In genomic region chr1:21174230-21174629, GRCh38 we compare ENCODE assay signal across 8 cellular contexts. TPM values are rescaled to one million over a fixed set of nuclear protein-coding genes. Genes with fewer than 3 reads are reported as not detected.
DNase-seq lines count a peak whose midpoint lies in the region; ATAC-seq, FAIRE-seq and TF ChIP-seq lines count a peak whose summit lies in the region.

No MANE protein-coding gene starts in this region.

- peak overlapping the region; percentile 85 for H3K4me3 Mint-ChIP-seq in T-helper 2 cell treated with Interferon-gamma antibody and Interleukin-4, amounts not matched to agents 5 μg/mL and 100 μg/mL, for 36 hours
- H3K4me3 Mint-ChIP-seq in activated naive CD8-positive, alpha-beta T cell treated with anti-CD3 and anti-CD28 coated beads, Interleukin-2, amount 50 U/mL, for 24 hours: peak overlapping the region; percentile 83

- intact Hi-C loops in kidney (cut with DNase I): no loop called here

- DNase-seq in T-helper 2 cell treated with Interferon-gamma antibody and Interleukin-4, amounts not matched to agents 5 μg/mL and 100 μg/mL, for 36 hours (ENCODE audit: low spot score): no peak
- no peak for DNase-seq in T-helper 2 cell
- DNase-seq in activated naive CD8-positive, alpha-beta T cell treated with anti-CD3 and anti-CD28 coated beads, Interleukin-2, amount 50 U/mL, for 24 hours: no peak
- no peak for DNase-seq in kidney
- peak; percentile 57 for DNase-seq in superior temporal gyrus (ENCODE audit: extremely low spot score)
- DNase-seq in NOMO-1 treated with DMSO at 0.1 percent for 48 hours (lab: John Stamatoyannopoulos, UW; ENCODE audit: unreplicated experiment): no peak
- no peak for DNase-seq in activated CD8-positive, alpha-beta memory T cell treated with anti-CD3 and anti-CD28 coated beads, Interleukin-2, amount 50 U/mL, for 4 hours

- H3K9me3 Mint-ChIP-seq in T-helper 2 cell treated with Interferon-gamma antibody and Interleukin-4, amounts not matched to agents 5 μg/mL and 100 μg/mL, for 36 hours: no peaks in the 10 kb centered on the region
- H3K9me3 Mint-ChIP-seq in activated naive CD8-positive, alpha-beta T cell treated with anti-CD3 and anti-CD28 coated beads, Interleukin-2, amount 50 U/mL, for 24 hours: no peaks in the 10 kb centered on the region

- peaks cover 21% of the 10 kb centered on the region for H3K36me3 Mint-ChIP-seq in T-helper 2 cell treated with Interferon-gamma antibody and Interleukin-4, amounts not matched to agents 5 μg/mL and 100 μg/mL, for 36 hours (ENCODE audit: low read depth)
- H3K36me3 Mint-ChIP-seq in activated naive CD8-positive, alpha-beta T cell treated with anti-CD3 and anti-CD28 coated beads, Interleukin-2, amount 50 U/mL, for 24 hours (ENCODE audit: low read depth): peaks cover 38% of the 10 kb centered on the region

- TF ChIP-seq CTCF in kidney (IDR thresholded peaks at IDR 0.05; ENCODE audit: borderline replicate concordance, extremely low read depth, insufficient read depth): no peak

- peaks cover 35% of the 10 kb centered on the region for H3K4me1 Mint-ChIP-seq in T-helper 2 cell treated with Interferon-gamma antibody and Interleukin-4, amounts not matched to agents 5 μg/mL and 100 μg/mL, for 36 hours (ENCODE audit: low read depth)
- peaks cover 31% of the 10 kb centered on the region for H3K4me1 Mint-ChIP-seq in activated naive CD8-positive, alpha-beta T cell treated with anti-CD3 and anti-CD28 coated beads, Interleukin-2, amount 50 U/mL, for 24 hours

- no peak for FAIRE-seq in kidney (lab: Jason Lieb, UNC)

- no peaks in the 10 kb centered on the region for H3K36me3 ChIP-seq in kidney (ENCODE audit: control insufficient read depth in 1 of 2, insufficient read depth in 2 of 2, low read length in 2 of 2)

- H3K27me3 Mint-ChIP-seq in T-helper 2 cell treated with Interferon-gamma antibody and Interleukin-4, amounts not matched to agents 5 μg/mL and 100 μg/mL, for 36 hours (ENCODE audit: low read depth): peaks cover 3% of the 10 kb centered on the region
- no peaks in the 10 kb centered on the region for H3K27me3 Mint-ChIP-seq in activated naive CD8-positive, alpha-beta T cell treated with anti-CD3 and anti-CD28 coated beads, Interleukin-2, amount 50 U/mL, for 24 hours

- ATAC-seq in activated naive CD8-positive, alpha-beta T cell treated with anti-CD3 and anti-CD28 coated beads, Interleukin-2, amount 50 U/mL, for 24 hours: no peak
- no peak for ATAC-seq in GM21786 (IDR thresholded peaks at IDR 0.05; ENCODE audit: unreplicated experiment)

- peaks cover 5 to 14% of the 10 kb centered on the region in 2 donors for H3K4me1 ChIP-seq in kidney (ENCODE audit: control insufficient read depth in 1 of 2, insufficient read depth in 1 of 2, low read depth in 1 of 2, low read length in 2 of 2)

- H3K27ac ChIP-seq in kidney (ENCODE audit: low read depth in 2 of 2, low read length in 2 of 2): peak overlapping the region in 1 of 2 donors; percentile 78

- no peaks in the 10 kb centered on the region for H3K9me3 ChIP-seq in kidney (ENCODE audit: control insufficient read depth in 1 of 2, low read length in 2 of 2)

- H3K4me3 ChIP-seq in kidney (ENCODE audit: low read length in 2 of 2): peak overlapping the region; percentile 78 to 86

- no peak overlapping the region for H3K27ac Mint-ChIP-seq in T-helper 2 cell treated with Interferon-gamma antibody and Interleukin-4, amounts not matched to agents 5 μg/mL and 100 μg/mL, for 36 hours
- H3K27ac Mint-ChIP-seq in activated naive CD8-positive, alpha-beta T cell treated with anti-CD3 and anti-CD28 coated beads, Interleukin-2, amount 50 U/mL, for 24 hours: no peak overlapping the region

- peak overlapping the region in 1 of 2 donors; percentile 43 for H3K9ac ChIP-seq in kidney (ENCODE audit: low read length in 2 of 2)

RNA-seq across cellular contexts. Expression of gene EIF4G3, which starts 2.5 kb away (rescaled TPM):
- total RNA-seq in kidney: 61.6 TPM
- polyA plus RNA-seq in kidney (ENCODE audit: insufficient read depth, low read depth, low replicate concordance): 14.8 TPM
